Comparison of ENCODE assay signal across 20 cellular contexts in genomic region chr22:28425211-28425610, GRCh38.
"Had no signal": no experiment of that assay in that cellular context is flagged by ENCODE, and none has a peak within 500 bp of the region (broad histone marks: within the 10 kb centered on the region; RNA-seq: fewer than 3 reads in every experiment).

No MANE protein-coding gene starts in this region.

- H3K4me3 Mint-ChIP-seq: activated CD4-positive, alpha-beta T cell treated with anti-CD3 and anti-CD28 coated beads, Interleukin-2, amount 10 ng/mL, durations not matched to agents 7 days and 5 days; activated CD8-positive, alpha-beta T cell treated with anti-CD3 and anti-CD28 coated beads, Interleukin-2, amount 10 ng/mL, durations not matched to agents 7 days and 5 days; activated naive CD8-positive, alpha-beta T cell treated with anti-CD3 and anti-CD28 coated beads, Interleukin-2, amount 50 U/mL, for 24 hours; activated T-helper 1 cell treated with anti-CD3 and anti-CD28 coated beads, Interleukin-12 subunit alpha, Interleukin-12 subunit beta, Interleukin-2, Interleukin-4 antibody, amounts not matched to agents 30 ng/mL and 10 ng/mL and 1 ng/mL, durations not matched to agents 14 hours and 24 hours and 36 hours; natural killer cell; stimulated activated naive CD8-positive, alpha-beta T cell treated with anti-CD3 and anti-CD28 coated beads, Interleukin-15, Interleukin-2, amounts not matched to agents 100 ng/mL and 50 ng/mL, for 24 hours had no signal

- H3K27ac Mint-ChIP-seq: activated CD4-positive, alpha-beta T cell treated with anti-CD3 and anti-CD28 coated beads, Interleukin-2, amount 10 ng/mL, durations not matched to agents 7 days and 5 days; activated CD8-positive, alpha-beta T cell treated with anti-CD3 and anti-CD28 coated beads, Interleukin-2, amount 10 ng/mL, durations not matched to agents 7 days and 5 days; activated naive CD8-positive, alpha-beta T cell treated with anti-CD3 and anti-CD28 coated beads, Interleukin-2, amount 50 U/mL, for 24 hours; activated T-helper 1 cell treated with anti-CD3 and anti-CD28 coated beads, Interleukin-12 subunit alpha, Interleukin-12 subunit beta, Interleukin-2, Interleukin-4 antibody, amounts not matched to agents 30 ng/mL and 10 ng/mL and 1 ng/mL, durations not matched to agents 14 hours and 24 hours and 36 hours; natural killer cell; progenitor cell of endocrine pancreas; stimulated activated naive CD8-positive, alpha-beta T cell treated with anti-CD3 and anti-CD28 coated beads, Interleukin-15, Interleukin-2, amounts not matched to agents 100 ng/mL and 50 ng/mL, for 24 hours had no signal

- H3K9me3 ChIP-seq: left ventricle myocardium inferior, tibial artery had no signal

- H3K4me3 ChIP-seq: cardiac muscle cell, left ventricle myocardium inferior, tibial artery had no signal

- H3K9me3 Mint-ChIP-seq: activated CD4-positive, alpha-beta T cell treated with anti-CD3 and anti-CD28 coated beads, Interleukin-2, amount 10 ng/mL, durations not matched to agents 7 days and 5 days; activated naive CD8-positive, alpha-beta T cell treated with anti-CD3 and anti-CD28 coated beads, Interleukin-2, amount 50 U/mL, for 24 hours; activated T-helper 1 cell treated with anti-CD3 and anti-CD28 coated beads, Interleukin-12 subunit alpha, Interleukin-12 subunit beta, Interleukin-2, Interleukin-4 antibody, amounts not matched to agents 30 ng/mL and 10 ng/mL and 1 ng/mL, durations not matched to agents 14 hours and 24 hours and 36 hours; natural killer cell; stimulated activated naive CD8-positive, alpha-beta T cell treated with anti-CD3 and anti-CD28 coated beads, Interleukin-15, Interleukin-2, amounts not matched to agents 100 ng/mL and 50 ng/mL, for 24 hours had no signal

- DNase-seq: activated CD4-positive, alpha-beta T cell treated with anti-CD3 and anti-CD28 coated beads, Interleukin-2, amount 10 ng/mL, durations not matched to agents 7 days and 5 days; activated CD4-positive, CD25-positive, alpha-beta regulatory T cell treated with anti-CD3 and anti-CD28 coated beads, Interleukin-2, amount 50 U/mL, for 72 hours; activated CD8-positive, alpha-beta T cell treated with anti-CD3 and anti-CD28 coated beads, Interleukin-2, amount 10 ng/mL, durations not matched to agents 7 days and 5 days; activated gamma-delta T cell; activated naive CD4-positive, alpha-beta T cell treated with anti-CD3 and anti-CD28 coated beads, Interleukin-2, amount 50 U/mL, for 16 hours; activated naive CD8-positive, alpha-beta T cell treated with anti-CD3 and anti-CD28 coated beads, Interleukin-2, amount 50 U/mL, for 24 hours; effector CD4-positive, alpha-beta T cell; left ventricle myocardium inferior; midbrain; natural killer cell; stimulated activated CD4-positive, alpha-beta T cell treated with anti-CD3 and anti-CD28 coated beads, Interleukin-12 subunit alpha, Interleukin-12 subunit beta, amount 100 ng/mL, for 4 hours; stimulated activated CD4-positive, alpha-beta T cell treated with anti-CD3 and anti-CD28 coated beads, Interleukin-4, amount 100 ng/mL, for 4 hours; substantia nigra; tibial artery; WERI-Rb-1 had no signal

- H3K27ac ChIP-seq: left ventricle myocardium inferior, WERI-Rb-1 had no signal

- H3K27me3 ChIP-seq: cardiac muscle cell, tibial artery had no signal

- ATAC-seq: activated CD8-positive, alpha-beta T cell treated with anti-CD3 and anti-CD28 coated beads, Interleukin-2, amount 10 ng/mL, durations not matched to agents 7 days and 5 days; activated naive CD8-positive, alpha-beta T cell treated with anti-CD3 and anti-CD28 coated beads, Interleukin-2, amount 50 U/mL, for 24 hours; natural killer cell had no signal

- FAIRE-seq: endometrium had no signal

- H3K36me3 Mint-ChIP-seq: natural killer cell had no signal

- H3K4me1 Mint-ChIP-seq: activated CD4-positive, alpha-beta T cell treated with anti-CD3 and anti-CD28 coated beads, Interleukin-2, amount 10 ng/mL, durations not matched to agents 7 days and 5 days; activated naive CD8-positive, alpha-beta T cell treated with anti-CD3 and anti-CD28 coated beads, Interleukin-2, amount 50 U/mL, for 24 hours; natural killer cell had no signal

- H3K27me3 Mint-ChIP-seq: activated CD4-positive, alpha-beta T cell treated with anti-CD3 and anti-CD28 coated beads, Interleukin-2, amount 10 ng/mL, durations not matched to agents 7 days and 5 days; progenitor cell of endocrine pancreas had no signal

- H3K36me3 ChIP-seq: cardiac muscle cell, left ventricle myocardium inferior, tibial artery, WERI-Rb-1 had no signal
